ENCODE assay signal across 15 cellular contexts in the genomic region with DNA sequence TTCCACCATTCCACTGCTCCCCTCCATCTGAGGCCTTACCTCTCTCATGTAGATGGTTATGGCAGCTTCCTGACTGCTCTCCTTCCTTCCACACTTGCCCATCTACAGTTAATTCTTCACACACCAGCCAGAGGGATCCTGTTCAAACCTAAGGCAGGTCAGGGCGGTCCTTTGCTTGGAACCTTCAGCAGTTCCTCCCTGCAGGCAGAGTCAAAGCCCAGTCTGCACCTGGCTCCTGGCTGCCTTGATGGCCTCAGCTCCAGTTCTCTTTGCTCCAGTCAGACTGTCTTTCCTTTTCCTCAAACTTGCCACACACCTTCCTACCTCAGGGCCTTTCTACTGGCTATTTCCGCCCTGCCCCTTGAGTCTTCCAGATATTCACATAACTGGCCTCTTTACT. TPM values are rescaled to one million over a fixed set of nuclear protein-coding genes. Genes with fewer than 3 reads are reported as not detected.
DNase-seq lines count a peak whose midpoint lies in the region; ATAC-seq and TF ChIP-seq lines count a peak whose summit lies in the region.
"Had no signal": no experiment of that assay in that cellular context is flagged by ENCODE, and none has a peak within 500 bp of the region (broad histone marks: within the 10 kb centered on the region; RNA-seq: fewer than 3 reads in every experiment).

No MANE protein-coding gene starts in this region.

- 90% methylated on average over 2 of the region's 2 CpGs; no CpG with 5 or more reads in 1 of the 2 experiments for WGBS in IMR-90 (ENCODE audit: extremely low coverage in 2 of 2, insufficient read length in 1 of 2), 2 experiments
- 92 to 97% (median 95%) methylated on average over 2 of the region's 2 CpGs for WGBS in psoas muscle, 3 donors

- TF ChIP-seq CTCF in IMR-90 (conservative IDR thresholded peaks at IDR 0.05; ENCODE audit: low read depth, low read length) (no peak), psoas muscle (IDR thresholded peaks at IDR 0.05) (no peak)

- no peak overlapping the region for H4K5ac ChIP-seq in IMR-90 (ENCODE audit: low read depth, low read length)

- H3K79me1 ChIP-seq in IMR-90 (ENCODE audit: low read depth in 1 of 2, low read length in 2 of 2) = no peaks in the 10 kb centered on the region

- H3K27ac Mint-ChIP-seq in activated CD4-positive, alpha-beta T cell treated with anti-CD3 and anti-CD28 coated beads, Interleukin-2, amount 10 ng/mL, durations not matched to agents 24 days and 14 days = peak overlapping the region; percentile 92
- H3K27ac Mint-ChIP-seq in activated T-helper 17 cell treated with anti-CD3 and anti-CD28 coated beads, Interleukin-2, amount 50 U/mL, for 72 hours = peak overlapping the region; percentile 82
- H3K27ac Mint-ChIP-seq: H9 had no signal

- H3K36me3 ChIP-seq in IMR-90 (ENCODE audit: control insufficient read depth, insufficient read depth, low read length) (no peaks in the 10 kb centered on the region), psoas muscle (ENCODE audit: insufficient read depth in 1 of 2, low read depth in 1 of 2) (no peaks in the 10 kb centered on the region), MG63 (no peaks in the 10 kb centered on the region)
- H3K36me3 ChIP-seq: gastroesophageal sphincter, tibial nerve had no signal

- in situ Hi-C loops in IMR-90 (cut with MboI; ENCODE audit: low sequenced_read_pairs) = no loop called here

- H4K20me1 ChIP-seq in IMR-90 (ENCODE audit: insufficient read depth, low read length) = no peaks in the 10 kb centered on the region

- 0 out of 2 replicates have a peak overlapping the region, but pooled peaks have one; percentile 24 for H3K14ac ChIP-seq in IMR-90 (replicated peaks; ENCODE audit: low read depth, low read length)

- H2BK5ac ChIP-seq in IMR-90 (ENCODE audit: low read depth, low read length, poor library complexity, severe bottlenecking) = no peak overlapping the region

- H2AK5ac ChIP-seq in IMR-90 (ENCODE audit: low read depth, low read length) = peak overlapping the region; percentile 21; the same call in 1 of the 2 replicates

- H3K18ac ChIP-seq in IMR-90 (ENCODE audit: low read depth, low read length) = no peak overlapping the region

- no peak overlapping the region for H3K4me2 ChIP-seq in IMR-90 (ENCODE audit: low read depth, low read length)

- no peak overlapping the region for H3K9ac ChIP-seq in IMR-90 (ENCODE audit: low read depth, low read length)

- TF ChIP-seq RAD21 in IMR-90 (IDR thresholded peaks at IDR 0.05; ENCODE audit: low read length) = no peak

- H3K27me3 ChIP-seq in IMR-90 (ENCODE audit: control insufficient read depth, insufficient read depth, low read length) (no peaks in the 10 kb centered on the region), psoas muscle (ENCODE audit: insufficient read depth in 3 of 3, low read length in 2 of 3) (no peaks in the 10 kb centered on the region), MG63 (no peaks in the 10 kb centered on the region)
- H3K27me3 ChIP-seq: gastroesophageal sphincter, tibial nerve had no signal

- H3K9me1 ChIP-seq in IMR-90 (ENCODE audit: insufficient read depth, low read length) = 0 out of 2 replicates have a peak, but pooled peaks cover 3% of the 10 kb centered on the region

- no peak overlapping the region for H4K91ac ChIP-seq in IMR-90 (ENCODE audit: insufficient read depth, low read depth, low read length)

- peaks cover 4% of the 10 kb centered on the region for H3K9me3 Mint-ChIP-seq in activated CD4-positive, alpha-beta T cell treated with anti-CD3 and anti-CD28 coated beads, Interleukin-2, amount 10 ng/mL, durations not matched to agents 24 days and 14 days
- no peaks in the 10 kb centered on the region for H3K9me3 Mint-ChIP-seq in activated T-helper 17 cell treated with anti-CD3 and anti-CD28 coated beads, Interleukin-2, amount 50 U/mL, for 72 hours
- H3K9me3 Mint-ChIP-seq: H9 had no signal

- no peak for DNase-seq in activated CD4-positive, alpha-beta T cell treated with anti-CD3 and anti-CD28 coated beads, Interleukin-2, amount 10 ng/mL, durations not matched to agents 24 days and 14 days
- DNase-seq in activated CD4-positive, alpha-beta T cell treated with anti-CD3 and anti-CD28 coated beads, Interleukin-2, amount 50 U/mL, for 4 hours = no peak
- no peak for DNase-seq in IMR-90
- DNase-seq in psoas muscle = no peak
- no peak for DNase-seq in AG20443 (ENCODE audit: low spot score)
- no peak for DNase-seq in MG63
- no peak for DNase-seq in KG1 (lab: John Stamatoyannopoulos, UW)
- DNase-seq: activated CD4-positive, CD25-positive, alpha-beta regulatory T cell; activated effector memory CD4-positive, alpha-beta T cell treated with anti-CD3 and anti-CD28 coated beads, Interleukin-2, amount 50 U/mL, for 16 hours; caudate nucleus; DMS79 treated with DMSO at 0.1 percent for 48 hours; H9 had no signal

- peaks cover 2% of the 10 kb centered on the region; the same call in 1 of the 2 replicates for H3K4me1 ChIP-seq in IMR-90 (ENCODE audit: control insufficient read depth, insufficient read depth, low read length)
- peaks cover 9% of the 10 kb centered on the region for H3K4me1 ChIP-seq in psoas muscle

- H3K27ac ChIP-seq in IMR-90 (ENCODE audit: insufficient read depth, low read length) (no peak overlapping the region), psoas muscle (peak overlapping the region; percentile 71)
- H3K27ac ChIP-seq: gastroesophageal sphincter had no signal

- CTCF ChIA-PET in IMR-90 (lab: Yijun Ruan, JAX) = no interaction called here

- peaks cover 53% of the 10 kb centered on the region for H3K4me1 Mint-ChIP-seq in activated CD4-positive, alpha-beta T cell treated with anti-CD3 and anti-CD28 coated beads, Interleukin-2, amount 10 ng/mL, durations not matched to agents 24 days and 14 days
- peaks cover 55% of the 10 kb centered on the region for H3K4me1 Mint-ChIP-seq in activated T-helper 17 cell treated with anti-CD3 and anti-CD28 coated beads, Interleukin-2, amount 50 U/mL, for 72 hours

- H3K36me3 Mint-ChIP-seq in activated CD4-positive, alpha-beta T cell treated with anti-CD3 and anti-CD28 coated beads, Interleukin-2, amount 10 ng/mL, durations not matched to agents 24 days and 14 days (ENCODE audit: low read depth) = no peaks in the 10 kb centered on the region
- no peaks in the 10 kb centered on the region for H3K36me3 Mint-ChIP-seq in activated T-helper 17 cell treated with anti-CD3 and anti-CD28 coated beads, Interleukin-2, amount 50 U/mL, for 72 hours (ENCODE audit: low read depth)

- H2AK9ac ChIP-seq in IMR-90 (replicated peaks; ENCODE audit: low read depth, low read length, poor library complexity) = no peak overlapping the region

- no TSS peak for BruUV-seq in IMR-90 (replicated peaks; lab: Mats Ljungman, UMichigan)

- POLR2A ChIA-PET in IMR-90 (lab: Charles Lee; ENCODE audit: unreplicated experiment) = no interaction called here

- H2BK120ac ChIP-seq in IMR-90 (ENCODE audit: low read depth, low read length) = no peak overlapping the region

- intact Hi-C loops in activated CD4-positive, alpha-beta T cell treated with anti-CD3 and anti-CD28 coated beads, Interleukin-2, amount 10 ng/mL, durations not matched to agents 24 days and 14 days (cut with micrococcal nuclease) = loop anchor here (1.0 to 5.0 kb wide), 2 partner anchors 29 to 394 kb away; no protein-coding TSS in a partner anchor
- intact Hi-C loops in IMR-90 (cut with micrococcal nuclease) = no loop called here
- intact Hi-C loops in psoas muscle (cut with DNase I) = no loop called here

- H2BK20ac ChIP-seq in IMR-90 (ENCODE audit: low read depth, low read length) = no peak overlapping the region

- dilution Hi-C loops in IMR-90 (cut with HindIII; ENCODE audit: low sequenced_read_pairs, unreplicated experiment) = no loop called here

- H2AFZ ChIP-seq in IMR-90 (replicated peaks; ENCODE audit: low read length, poor library complexity) = no peak overlapping the region

- no peak overlapping the region for H3K56ac ChIP-seq in IMR-90 (ENCODE audit: extremely low read depth, insufficient read depth, low read length)

- ATAC-seq in IMR-90 (ENCODE audit: low read depth) (no peak), psoas muscle (peak in 1 of 4 donors; percentile 6)
- no peak for ATAC-seq in activated T-helper 17 cell treated with anti-CD3 and anti-CD28 coated beads, Interleukin-2, amount 50 U/mL, for 72 hours (replicated peaks)
- ATAC-seq: gastroesophageal sphincter had no signal

- no peaks in the 10 kb centered on the region for H3K9me3 ChIP-seq in IMR-90 (ENCODE audit: control insufficient read depth, insufficient read depth, low read length)
- no peaks in the 10 kb centered on the region for H3K9me3 ChIP-seq in psoas muscle
- H3K9me3 ChIP-seq in MG63 = no peaks in the 10 kb centered on the region
- H3K9me3 ChIP-seq: gastroesophageal sphincter, tibial nerve had no signal

- H3K23ac ChIP-seq in IMR-90 (ENCODE audit: low read depth, low read length) = no peak overlapping the region

- no peak overlapping the region for H2BK15ac ChIP-seq in IMR-90 (ENCODE audit: low read depth, low read length)

- H3K27me3 Mint-ChIP-seq in activated CD4-positive, alpha-beta T cell treated with anti-CD3 and anti-CD28 coated beads, Interleukin-2, amount 10 ng/mL, durations not matched to agents 24 days and 14 days = no peaks in the 10 kb centered on the region
- no peaks in the 10 kb centered on the region for H3K27me3 Mint-ChIP-seq in activated T-helper 17 cell treated with anti-CD3 and anti-CD28 coated beads, Interleukin-2, amount 50 U/mL, for 72 hours

- H3K4ac ChIP-seq in IMR-90 (ENCODE audit: low read depth, low read length) = 0 out of 2 replicates have a peak overlapping the region, but pooled peaks have one; percentile 9

- H3K4me3 ChIP-seq in IMR-90 (ENCODE audit: insufficient read depth, low read depth, low read length) = no peak overlapping the region
- no peak overlapping the region for H3K4me3 ChIP-seq in psoas muscle
- H3K4me3 ChIP-seq in MG63 = no peak overlapping the region
- H3K4me3 ChIP-seq: gastroesophageal sphincter had no signal

- H3K4me3 Mint-ChIP-seq in activated CD4-positive, alpha-beta T cell treated with anti-CD3 and anti-CD28 coated beads, Interleukin-2, amount 10 ng/mL, durations not matched to agents 24 days and 14 days = peak overlapping the region; percentile 88
- H3K4me3 Mint-ChIP-seq in activated T-helper 17 cell treated with anti-CD3 and anti-CD28 coated beads, Interleukin-2, amount 50 U/mL, for 72 hours = peak overlapping the region; percentile 85
- H3K4me3 Mint-ChIP-seq: H9 had no signal

- no peak for TF ChIP-seq POLR2A in IMR-90 (IDR thresholded peaks at IDR 0.05; ENCODE audit: low read depth, low read length)

- 0 out of 4 replicates have a peak overlapping the region, but pooled peaks of 1 of the 2 experiments have one; percentile 16 for H4K8ac ChIP-seq in IMR-90 (ENCODE audit: low read depth in 2 of 2, low read length in 2 of 2)

RNA-seq across cellular contexts. Expression of gene NR3C1, which starts 30.2 kb away (rescaled TPM):
- total RNA-seq in activated CD4-positive, alpha-beta T cell treated with anti-CD3 and anti-CD28 coated beads, Interleukin-2, amount 10 ng/mL, durations not matched to agents 24 days and 14 days = 62.2 and 64.7 TPM in 2 replicates
- 62.8 and 77.4 TPM in 2 replicates for total RNA-seq in IMR-90 (2012; rRNA removed)
- 11.9 and 13.7 TPM in 2 replicates for polyA plus RNA-seq in IMR-90 (2012; rRNA removed)
- polyA plus RNA-seq in IMR-90 (2012; cell fraction: cytosol; rRNA removed) = 3.5 and 4.8 TPM in 2 replicates
- 2.3 and 15.5 TPM in 2 replicates for polyA plus RNA-seq in IMR-90 (2012; cell fraction: nucleus; rRNA removed; ENCODE audit: low replicate concordance)
- 10 to 100 TPM; 33.2 to 48.3 TPM for total RNA-seq in activated T-helper 17 cell treated with anti-CD3 and anti-CD28 coated beads, Interleukin-2, amount 50 U/mL, for 72 hours
- total RNA-seq in psoas muscle = 10 to 100 TPM; 55.8 to 89.7 (median 63.6) TPM
- 10 to 100 TPM; 16.5 to 34.5 (median 26.2) TPM for polyA plus RNA-seq in psoas muscle
- total RNA-seq in MG63 (2014; rRNA removed; shearing (Covaris generic); ENCODE audit: low replicate concordance) = 45.6 and 50.8 TPM in 2 replicates
